Comparison of ENCODE assay signal across 8 cellular contexts in genomic region chr6:27156874-27157460, GRCh38.
A peak's percentile ranks its signal among the peaks of the same experiment; 100 is the strongest.
DNase-seq lines count a peak whose midpoint lies in the region; ATAC-seq and TF ChIP-seq lines count a peak whose summit lies in the region.

No MANE protein-coding gene starts in this region.

- H3K4me1 Mint-ChIP-seq in T-helper 17 cell, result peaks cover 24% of the 10 kb centered on the region
- peaks cover 42% of the 10 kb centered on the region for H3K4me1 Mint-ChIP-seq in stimulated activated effector memory CD8-positive, alpha-beta T cell treated with anti-CD3 and anti-CD28 coated beads, Interleukin-12 subunit alpha, Interleukin-12 subunit beta, amount 100 ng/mL, for 72 hours

- H3K36me3 Mint-ChIP-seq in T-helper 17 cell (ENCODE audit: low read depth), result no peaks in the 10 kb centered on the region
- H3K36me3 Mint-ChIP-seq in stimulated activated effector memory CD8-positive, alpha-beta T cell treated with anti-CD3 and anti-CD28 coated beads, Interleukin-12 subunit alpha, Interleukin-12 subunit beta, amount 100 ng/mL, for 72 hours, result peaks cover 25% of the 10 kb centered on the region

- ATAC-seq in T-helper 17 cell (no peak), HG02970 (IDR thresholded peaks at IDR 0.05; ENCODE audit: low FRiP score, unreplicated experiment) (no peak)
- no peak for ATAC-seq in stimulated activated effector memory CD8-positive, alpha-beta T cell treated with anti-CD3 and anti-CD28 coated beads, Interleukin-12 subunit alpha, Interleukin-12 subunit beta, amount 100 ng/mL, for 72 hours

- no peaks in the 10 kb centered on the region for H3K36me3 ChIP-seq in left ventricle myocardium inferior

- DNase-seq in NCI-H526 (lab: John Stamatoyannopoulos, UW), result peak; percentile 50 to 73
- no peak for DNase-seq in NCI-H526 treated with DMSO at 0.1 percent for 48 hours (lab: John Stamatoyannopoulos, UW)
- no peak for DNase-seq in T-helper 17 cell
- DNase-seq in left ventricle myocardium inferior, result no peak
- DNase-seq in stimulated activated effector memory CD8-positive, alpha-beta T cell treated with anti-CD3 and anti-CD28 coated beads, Interleukin-12 subunit alpha, Interleukin-12 subunit beta, amount 100 ng/mL, for 72 hours (ENCODE audit: low spot score in 2 of 2), result no peak
- no peak for DNase-seq in D341Med (ENCODE audit: low spot score)
- DNase-seq in iPS-NIHi11 (ENCODE audit: low spot score), result no peak

- no peak overlapping the region for H3K27ac ChIP-seq in left ventricle myocardium inferior (replicated peaks)

- no peaks in the 10 kb centered on the region for H3K9me3 ChIP-seq in T-helper 17 cell (ENCODE audit: control insufficient read depth, low read length, poor library complexity, severe bottlenecking)
- H3K9me3 ChIP-seq in left ventricle myocardium inferior (replicated peaks), result no peaks in the 10 kb centered on the region

- peaks cover 15% of the 10 kb centered on the region for H3K4me1 ChIP-seq in left ventricle myocardium inferior

- H3K27me3 Mint-ChIP-seq in T-helper 17 cell, result no peaks in the 10 kb centered on the region

- peak overlapping the region; percentile 79 for H3K27ac Mint-ChIP-seq in T-helper 17 cell
- H3K27ac Mint-ChIP-seq in stimulated activated effector memory CD8-positive, alpha-beta T cell treated with anti-CD3 and anti-CD28 coated beads, Interleukin-12 subunit alpha, Interleukin-12 subunit beta, amount 100 ng/mL, for 72 hours, result peak overlapping the region; percentile 96

- no peaks in the 10 kb centered on the region for H3K9me3 Mint-ChIP-seq in stimulated activated effector memory CD8-positive, alpha-beta T cell treated with anti-CD3 and anti-CD28 coated beads, Interleukin-12 subunit alpha, Interleukin-12 subunit beta, amount 100 ng/mL, for 72 hours

- intact Hi-C loops in left ventricle myocardium inferior (cut with micrococcal nuclease), result no loop called here

- peaks cover 6% of the 10 kb centered on the region for H3K27me3 ChIP-seq in left ventricle myocardium inferior (ENCODE audit: low read depth)

- peak overlapping the region; percentile 63 for H3K4me3 ChIP-seq in left ventricle myocardium inferior

- no peak for TF ChIP-seq CTCF in left ventricle myocardium inferior (IDR thresholded peaks at IDR 0.05; ENCODE audit: borderline replicate concordance)

- peak overlapping the region; percentile 66 for H3K4me3 Mint-ChIP-seq in T-helper 17 cell
- H3K4me3 Mint-ChIP-seq in stimulated activated effector memory CD8-positive, alpha-beta T cell treated with anti-CD3 and anti-CD28 coated beads, Interleukin-12 subunit alpha, Interleukin-12 subunit beta, amount 100 ng/mL, for 72 hours, result peak overlapping the region; percentile 72

Comparison
In these comparisons a context has a peak if more than half of its experiments do, and no peak if none do; other contexts are left out.
1. DNase-seq: peak in NCI-H526 (2 of 2); none in NCI-H526 treated with DMSO at 0.1 percent for 48 hours (single experiment), T-helper 17 cell (0 of 3), left ventricle myocardium inferior (single experiment), stimulated activated effector memory CD8-positive, alpha-beta T cell treated with anti-CD3 and anti-CD28 coated beads, Interleukin-12 subunit alpha, Interleukin-12 subunit beta, amount 100 ng/mL, for 72 hours (0 of 2), D341Med (single experiment) and iPS-NIHi11 (single experiment).